1 cellular context compared by ENCODE assay signal in the genomic region with DNA sequence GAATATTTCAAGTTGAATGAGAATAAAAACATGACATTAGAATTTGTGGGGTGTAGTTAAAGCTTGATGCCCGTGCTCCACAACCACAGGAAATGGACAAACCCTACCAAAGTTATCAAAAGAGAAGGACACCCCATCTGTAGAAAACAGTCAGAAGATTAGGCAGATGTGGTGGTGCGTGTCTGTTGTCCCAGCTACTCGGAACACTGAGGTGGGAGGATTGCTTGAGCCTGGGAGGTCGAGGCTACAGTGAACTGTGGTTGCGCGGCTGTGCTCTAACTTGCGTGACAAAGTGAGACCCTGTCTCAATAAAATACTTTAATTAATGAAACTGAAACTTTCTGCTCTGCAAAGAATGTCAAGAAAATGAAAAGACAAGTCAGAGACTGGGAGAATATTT.
A peak's percentile ranks its signal among the peaks of the same experiment; 100 is the strongest.
TF ChIP-seq lines count a peak whose summit lies in the region.

No MANE protein-coding gene starts in this region.

TF ChIP-seq in K562, 482 proteins besides CTCF, POLR2A, EP300 and RAD21:
- TF ChIP-seq HLTF (IDR thresholded peaks at IDR 0.05): no peak
- TF ChIP-seq ZKSCAN3 (CRISPR knock-in tag; IDR thresholded peaks at IDR 0.05): no peak
- TF ChIP-seq ZKSCAN1 (IDR thresholded peaks at IDR 0.05; ENCODE audit: low read depth, low read length): no peak
- no peak for TF ChIP-seq BHLHE40 (IDR thresholded peaks at IDR 0.05; ENCODE audit: low read length)
- TF ChIP-seq CHD1 (IDR thresholded peaks at IDR 0.05; ENCODE audit: low read length): no peak
- TF ChIP-seq, protein P1, sequence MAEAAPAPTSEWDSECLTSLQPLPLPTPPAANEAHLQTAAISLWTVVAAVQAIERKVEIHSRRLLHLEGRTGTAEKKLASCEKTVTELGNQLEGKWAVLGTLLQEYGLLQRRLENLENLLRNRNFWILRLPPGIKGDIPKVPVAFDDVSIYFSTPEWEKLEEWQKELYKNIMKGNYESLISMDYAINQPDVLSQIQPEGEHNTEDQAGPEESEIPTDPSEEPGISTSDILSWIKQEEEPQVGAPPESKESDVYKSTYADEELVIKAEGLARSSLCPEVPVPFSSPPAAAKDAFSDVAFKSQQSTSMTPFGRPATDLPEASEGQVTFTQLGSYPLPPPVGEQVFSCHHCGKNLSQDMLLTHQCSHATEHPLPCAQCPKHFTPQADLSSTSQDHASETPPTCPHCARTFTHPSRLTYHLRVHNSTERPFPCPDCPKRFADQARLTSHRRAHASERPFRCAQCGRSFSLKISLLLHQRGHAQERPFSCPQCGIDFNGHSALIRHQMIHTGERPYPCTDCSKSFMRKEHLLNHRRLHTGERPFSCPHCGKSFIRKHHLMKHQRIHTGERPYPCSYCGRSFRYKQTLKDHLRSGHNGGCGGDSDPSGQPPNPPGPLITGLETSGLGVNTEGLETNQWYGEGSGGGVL (CRISPR knock-in tag; IDR thresholded peaks at IDR 0.05): no peak
- TF ChIP-seq, protein P2, sequence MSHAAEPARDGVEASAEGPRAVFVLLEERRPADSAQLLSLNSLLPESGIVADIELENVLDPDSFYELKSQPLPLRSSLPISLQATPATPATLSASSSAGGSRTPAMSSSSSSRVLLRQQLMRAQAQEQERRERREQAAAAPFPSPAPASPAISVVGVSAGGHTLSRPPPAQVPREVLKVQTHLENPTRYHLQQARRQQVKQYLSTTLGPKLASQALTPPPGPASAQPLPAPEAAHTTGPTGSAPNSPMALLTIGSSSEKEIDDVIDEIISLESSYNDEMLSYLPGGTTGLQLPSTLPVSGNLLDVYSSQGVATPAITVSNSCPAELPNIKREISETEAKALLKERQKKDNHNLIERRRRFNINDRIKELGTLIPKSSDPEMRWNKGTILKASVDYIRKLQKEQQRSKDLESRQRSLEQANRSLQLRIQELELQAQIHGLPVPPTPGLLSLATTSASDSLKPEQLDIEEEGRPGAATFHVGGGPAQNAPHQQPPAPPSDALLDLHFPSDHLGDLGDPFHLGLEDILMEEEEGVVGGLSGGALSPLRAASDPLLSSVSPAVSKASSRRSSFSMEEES (CRISPR knock-in tag; IDR thresholded peaks at IDR 0.05): no peak
- TF ChIP-seq, protein P3, sequence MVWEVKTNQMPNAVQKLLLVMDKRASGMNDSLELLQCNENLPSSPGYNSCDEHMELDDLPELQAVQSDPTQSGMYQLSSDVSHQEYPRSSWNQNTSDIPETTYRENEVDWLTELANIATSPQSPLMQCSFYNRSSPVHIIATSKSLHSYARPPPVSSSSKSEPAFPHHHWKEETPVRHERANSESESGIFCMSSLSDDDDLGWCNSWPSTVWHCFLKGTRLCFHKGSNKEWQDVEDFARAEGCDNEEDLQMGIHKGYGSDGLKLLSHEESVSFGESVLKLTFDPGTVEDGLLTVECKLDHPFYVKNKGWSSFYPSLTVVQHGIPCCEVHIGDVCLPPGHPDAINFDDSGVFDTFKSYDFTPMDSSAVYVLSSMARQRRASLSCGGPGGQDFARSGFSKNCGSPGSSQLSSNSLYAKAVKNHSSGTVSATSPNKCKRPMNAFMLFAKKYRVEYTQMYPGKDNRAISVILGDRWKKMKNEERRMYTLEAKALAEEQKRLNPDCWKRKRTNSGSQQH (CRISPR knock-in tag; IDR thresholded peaks at IDR 0.05): 0 out of 2 replicates have a peak, but pooled peaks have one; percentile 4
- peak; percentile 59 for TF ChIP-seq CBFA2T3 (IDR thresholded peaks at IDR 0.05)
- TF ChIP-seq, protein P4, sequence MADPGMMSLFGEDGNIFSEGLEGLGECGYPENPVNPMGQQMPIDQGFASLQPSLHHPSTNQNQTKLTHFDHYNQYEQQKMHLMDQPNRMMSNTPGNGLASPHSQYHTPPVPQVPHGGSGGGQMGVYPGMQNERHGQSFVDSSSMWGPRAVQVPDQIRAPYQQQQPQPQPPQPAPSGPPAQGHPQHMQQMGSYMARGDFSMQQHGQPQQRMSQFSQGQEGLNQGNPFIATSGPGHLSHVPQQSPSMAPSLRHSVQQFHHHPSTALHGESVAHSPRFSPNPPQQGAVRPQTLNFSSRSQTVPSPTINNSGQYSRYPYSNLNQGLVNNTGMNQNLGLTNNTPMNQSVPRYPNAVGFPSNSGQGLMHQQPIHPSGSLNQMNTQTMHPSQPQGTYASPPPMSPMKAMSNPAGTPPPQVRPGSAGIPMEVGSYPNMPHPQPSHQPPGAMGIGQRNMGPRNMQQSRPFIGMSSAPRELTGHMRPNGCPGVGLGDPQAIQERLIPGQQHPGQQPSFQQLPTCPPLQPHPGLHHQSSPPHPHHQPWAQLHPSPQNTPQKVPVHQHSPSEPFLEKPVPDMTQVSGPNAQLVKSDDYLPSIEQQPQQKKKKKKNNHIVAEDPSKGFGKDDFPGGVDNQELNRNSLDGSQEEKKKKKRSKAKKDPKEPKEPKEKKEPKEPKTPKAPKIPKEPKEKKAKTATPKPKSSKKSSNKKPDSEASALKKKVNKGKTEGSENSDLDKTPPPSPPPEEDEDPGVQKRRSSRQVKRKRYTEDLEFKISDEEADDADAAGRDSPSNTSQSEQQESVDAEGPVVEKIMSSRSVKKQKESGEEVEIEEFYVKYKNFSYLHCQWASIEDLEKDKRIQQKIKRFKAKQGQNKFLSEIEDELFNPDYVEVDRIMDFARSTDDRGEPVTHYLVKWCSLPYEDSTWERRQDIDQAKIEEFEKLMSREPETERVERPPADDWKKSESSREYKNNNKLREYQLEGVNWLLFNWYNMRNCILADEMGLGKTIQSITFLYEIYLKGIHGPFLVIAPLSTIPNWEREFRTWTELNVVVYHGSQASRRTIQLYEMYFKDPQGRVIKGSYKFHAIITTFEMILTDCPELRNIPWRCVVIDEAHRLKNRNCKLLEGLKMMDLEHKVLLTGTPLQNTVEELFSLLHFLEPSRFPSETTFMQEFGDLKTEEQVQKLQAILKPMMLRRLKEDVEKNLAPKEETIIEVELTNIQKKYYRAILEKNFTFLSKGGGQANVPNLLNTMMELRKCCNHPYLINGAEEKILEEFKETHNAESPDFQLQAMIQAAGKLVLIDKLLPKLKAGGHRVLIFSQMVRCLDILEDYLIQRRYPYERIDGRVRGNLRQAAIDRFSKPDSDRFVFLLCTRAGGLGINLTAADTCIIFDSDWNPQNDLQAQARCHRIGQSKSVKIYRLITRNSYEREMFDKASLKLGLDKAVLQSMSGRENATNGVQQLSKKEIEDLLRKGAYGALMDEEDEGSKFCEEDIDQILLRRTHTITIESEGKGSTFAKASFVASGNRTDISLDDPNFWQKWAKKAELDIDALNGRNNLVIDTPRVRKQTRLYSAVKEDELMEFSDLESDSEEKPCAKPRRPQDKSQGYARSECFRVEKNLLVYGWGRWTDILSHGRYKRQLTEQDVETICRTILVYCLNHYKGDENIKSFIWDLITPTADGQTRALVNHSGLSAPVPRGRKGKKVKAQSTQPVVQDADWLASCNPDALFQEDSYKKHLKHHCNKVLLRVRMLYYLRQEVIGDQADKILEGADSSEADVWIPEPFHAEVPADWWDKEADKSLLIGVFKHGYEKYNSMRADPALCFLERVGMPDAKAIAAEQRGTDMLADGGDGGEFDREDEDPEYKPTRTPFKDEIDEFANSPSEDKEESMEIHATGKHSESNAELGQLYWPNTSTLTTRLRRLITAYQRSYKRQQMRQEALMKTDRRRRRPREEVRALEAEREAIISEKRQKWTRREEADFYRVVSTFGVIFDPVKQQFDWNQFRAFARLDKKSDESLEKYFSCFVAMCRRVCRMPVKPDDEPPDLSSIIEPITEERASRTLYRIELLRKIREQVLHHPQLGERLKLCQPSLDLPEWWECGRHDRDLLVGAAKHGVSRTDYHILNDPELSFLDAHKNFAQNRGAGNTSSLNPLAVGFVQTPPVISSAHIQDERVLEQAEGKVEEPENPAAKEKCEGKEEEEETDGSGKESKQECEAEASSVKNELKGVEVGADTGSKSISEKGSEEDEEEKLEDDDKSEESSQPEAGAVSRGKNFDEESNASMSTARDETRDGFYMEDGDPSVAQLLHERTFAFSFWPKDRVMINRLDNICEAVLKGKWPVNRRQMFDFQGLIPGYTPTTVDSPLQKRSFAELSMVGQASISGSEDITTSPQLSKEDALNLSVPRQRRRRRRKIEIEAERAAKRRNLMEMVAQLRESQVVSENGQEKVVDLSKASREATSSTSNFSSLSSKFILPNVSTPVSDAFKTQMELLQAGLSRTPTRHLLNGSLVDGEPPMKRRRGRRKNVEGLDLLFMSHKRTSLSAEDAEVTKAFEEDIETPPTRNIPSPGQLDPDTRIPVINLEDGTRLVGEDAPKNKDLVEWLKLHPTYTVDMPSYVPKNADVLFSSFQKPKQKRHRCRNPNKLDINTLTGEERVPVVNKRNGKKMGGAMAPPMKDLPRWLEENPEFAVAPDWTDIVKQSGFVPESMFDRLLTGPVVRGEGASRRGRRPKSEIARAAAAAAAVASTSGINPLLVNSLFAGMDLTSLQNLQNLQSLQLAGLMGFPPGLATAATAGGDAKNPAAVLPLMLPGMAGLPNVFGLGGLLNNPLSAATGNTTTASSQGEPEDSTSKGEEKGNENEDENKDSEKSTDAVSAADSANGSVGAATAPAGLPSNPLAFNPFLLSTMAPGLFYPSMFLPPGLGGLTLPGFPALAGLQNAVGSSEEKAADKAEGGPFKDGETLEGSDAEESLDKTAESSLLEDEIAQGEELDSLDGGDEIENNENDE (IDR thresholded peaks at IDR 0.05; ENCODE audit: low read depth, low read length): peak; percentile 81
- TF ChIP-seq, protein P5, sequence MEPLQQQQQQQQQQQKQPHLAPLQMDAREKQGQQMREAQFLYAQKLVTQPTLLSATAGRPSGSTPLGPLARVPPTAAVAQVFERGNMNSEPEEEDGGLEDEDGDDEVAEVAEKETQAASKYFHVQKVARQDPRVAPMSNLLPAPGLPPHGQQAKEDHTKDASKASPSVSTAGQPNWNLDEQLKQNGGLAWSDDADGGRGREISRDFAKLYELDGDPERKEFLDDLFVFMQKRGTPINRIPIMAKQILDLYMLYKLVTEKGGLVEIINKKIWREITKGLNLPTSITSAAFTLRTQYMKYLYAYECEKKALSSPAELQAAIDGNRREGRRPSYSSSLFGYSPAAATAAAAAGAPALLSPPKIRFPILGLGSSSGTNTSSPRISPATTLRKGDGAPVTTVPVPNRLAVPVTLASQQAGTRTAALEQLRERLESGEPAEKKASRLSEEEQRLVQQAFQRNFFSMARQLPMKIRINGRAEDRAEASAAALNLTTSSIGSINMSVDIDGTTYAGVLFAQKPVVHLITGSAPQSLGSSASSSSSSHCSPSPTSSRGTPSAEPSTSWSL (CRISPR knock-in tag; IDR thresholded peaks at IDR 0.05; ENCODE audit: borderline replicate concordance): no peak
- TF ChIP-seq, protein P6, sequence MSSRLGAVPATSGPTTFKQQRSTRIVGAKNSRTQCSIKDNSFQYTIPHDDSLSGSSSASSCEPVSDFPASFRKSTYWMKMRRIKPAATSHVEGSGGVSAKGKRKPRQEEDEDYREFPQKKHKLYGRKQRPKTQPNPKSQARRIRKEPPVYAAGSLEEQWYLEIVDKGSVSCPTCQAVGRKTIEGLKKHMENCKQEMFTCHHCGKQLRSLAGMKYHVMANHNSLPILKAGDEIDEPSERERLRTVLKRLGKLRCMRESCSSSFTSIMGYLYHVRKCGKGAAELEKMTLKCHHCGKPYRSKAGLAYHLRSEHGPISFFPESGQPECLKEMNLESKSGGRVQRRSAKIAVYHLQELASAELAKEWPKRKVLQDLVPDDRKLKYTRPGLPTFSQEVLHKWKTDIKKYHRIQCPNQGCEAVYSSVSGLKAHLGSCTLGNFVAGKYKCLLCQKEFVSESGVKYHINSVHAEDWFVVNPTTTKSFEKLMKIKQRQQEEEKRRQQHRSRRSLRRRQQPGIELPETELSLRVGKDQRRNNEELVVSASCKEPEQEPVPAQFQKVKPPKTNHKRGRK (tag; IDR thresholded peaks at IDR 0.05): no peak
- 0 out of 2 replicates have a peak, but pooled peaks have one; percentile 7 for TF ChIP-seq NBN (IDR thresholded peaks at IDR 0.05; ENCODE audit: low read depth)
- TF ChIP-seq NFE2L1 (tag; IDR thresholded peaks at IDR 0.05; ENCODE audit: borderline replicate concordance, low read depth): no peak
- TF ChIP-seq, protein P7, sequence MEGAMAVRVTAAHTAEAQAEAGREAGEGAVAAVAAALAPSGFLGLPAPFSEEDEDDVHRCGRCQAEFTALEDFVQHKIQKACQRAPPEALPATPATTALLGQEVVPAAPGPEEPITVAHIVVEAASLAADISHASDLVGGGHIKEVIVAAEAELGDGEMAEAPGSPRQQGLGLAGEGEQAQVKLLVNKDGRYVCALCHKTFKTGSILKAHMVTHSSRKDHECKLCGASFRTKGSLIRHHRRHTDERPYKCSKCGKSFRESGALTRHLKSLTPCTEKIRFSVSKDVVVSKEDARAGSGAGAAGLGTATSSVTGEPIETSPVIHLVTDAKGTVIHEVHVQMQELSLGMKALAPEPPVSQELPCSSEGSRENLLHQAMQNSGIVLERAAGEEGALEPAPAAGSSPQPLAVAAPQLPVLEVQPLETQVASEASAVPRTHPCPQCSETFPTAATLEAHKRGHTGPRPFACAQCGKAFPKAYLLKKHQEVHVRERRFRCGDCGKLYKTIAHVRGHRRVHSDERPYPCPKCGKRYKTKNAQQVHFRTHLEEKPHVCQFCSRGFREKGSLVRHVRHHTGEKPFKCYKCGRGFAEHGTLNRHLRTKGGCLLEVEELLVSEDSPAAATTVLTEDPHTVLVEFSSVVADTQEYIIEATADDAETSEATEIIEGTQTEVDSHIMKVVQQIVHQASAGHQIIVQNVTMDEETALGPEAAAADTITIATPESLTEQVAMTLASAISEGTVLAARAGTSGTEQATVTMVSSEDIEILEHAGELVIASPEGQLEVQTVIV (CRISPR knock-in tag; IDR thresholded peaks at IDR 0.05; ENCODE audit: borderline replicate concordance): no peak
- TF ChIP-seq ELF4 (CRISPR knock-in tag; IDR thresholded peaks at IDR 0.05): no peak
- no peak for TF ChIP-seq FOSL1 (tag; conservative IDR thresholded peaks at IDR 0.05)
- TF ChIP-seq, protein P8, sequence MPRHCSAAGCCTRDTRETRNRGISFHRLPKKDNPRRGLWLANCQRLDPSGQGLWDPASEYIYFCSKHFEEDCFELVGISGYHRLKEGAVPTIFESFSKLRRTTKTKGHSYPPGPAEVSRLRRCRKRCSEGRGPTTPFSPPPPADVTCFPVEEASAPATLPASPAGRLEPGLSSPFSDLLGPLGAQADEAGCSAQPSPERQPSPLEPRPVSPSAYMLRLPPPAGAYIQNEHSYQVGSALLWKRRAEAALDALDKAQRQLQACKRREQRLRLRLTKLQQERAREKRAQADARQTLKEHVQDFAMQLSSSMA (CRISPR knock-in tag; IDR thresholded peaks at IDR 0.05): no peak
- TF ChIP-seq HMG20A (CRISPR knock-in tag; conservative IDR thresholded peaks at IDR 0.05): no peak
- TF ChIP-seq ZNF12 (CRISPR knock-in tag; IDR thresholded peaks at IDR 0.05): no peak
- peak; percentile 16 for TF ChIP-seq BRD9 (IDR thresholded peaks at IDR 0.05; ENCODE audit: low read depth, partially characterized antibody)
- no peak for TF ChIP-seq ZNF347 (CRISPR knock-in tag; IDR thresholded peaks at IDR 0.05; ENCODE audit: low read depth)
- TF ChIP-seq CBX8 (IDR thresholded peaks at IDR 0.05; ENCODE audit: borderline replicate concordance, extremely low read depth, low read depth, low read length, poor library complexity, severe bottlenecking): no peak
